In the genomic region with DNA sequence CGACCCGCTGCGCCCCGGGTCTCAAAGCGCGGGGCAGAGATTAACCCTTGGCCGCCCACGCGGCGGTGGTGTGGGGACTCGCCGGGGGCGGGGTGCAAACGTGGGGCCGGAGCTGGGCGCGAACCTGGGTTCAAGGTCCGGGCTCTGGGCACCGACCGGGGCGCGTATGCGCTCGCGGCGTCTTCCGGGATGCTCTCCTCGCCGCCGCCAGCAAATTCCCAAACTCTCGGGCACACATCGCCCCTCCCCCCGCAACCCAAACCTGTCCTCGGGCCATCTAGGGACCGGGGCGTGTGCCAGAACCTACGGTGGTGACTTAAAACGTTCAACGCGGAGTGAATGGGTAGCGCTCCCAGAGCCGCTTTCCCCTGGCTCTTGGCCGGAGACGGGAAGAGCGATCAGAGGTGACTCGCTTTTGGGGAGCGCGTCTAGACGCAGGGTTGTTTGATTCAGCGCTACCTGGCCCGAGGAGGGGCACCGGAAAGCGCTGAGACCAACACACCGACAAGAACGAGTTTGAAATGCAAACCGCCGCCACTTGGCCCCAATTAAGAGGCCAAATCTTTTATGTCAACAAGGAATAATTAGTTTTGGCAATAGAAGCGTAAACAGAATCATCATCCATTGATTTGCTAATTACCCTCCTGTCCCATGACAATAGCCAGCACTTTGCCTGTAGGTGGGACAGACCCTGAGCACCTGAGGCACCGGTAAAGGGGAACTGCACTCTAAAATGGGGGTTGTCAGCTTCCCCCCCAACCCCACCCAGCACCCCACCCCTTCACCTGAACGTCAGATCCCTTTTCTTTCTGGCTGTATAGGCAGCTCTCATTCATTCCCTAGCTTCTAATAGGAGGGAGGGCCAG, we compare ENCODE assay signal across 8 cellular contexts. TPM values are rescaled to one million over a fixed set of nuclear protein-coding genes. Genes with fewer than 3 reads are reported as not detected.
DNase-seq lines count a peak whose midpoint lies in the region; ATAC-seq, FAIRE-seq and TF ChIP-seq lines count a peak whose summit lies in the region.

No MANE protein-coding gene starts in this region.

- TF ChIP-seq CTCF in D721Med (IDR thresholded peaks at IDR 0.05; ENCODE audit: insufficient read depth, missing control alignments) (no peak), fibroblast of villous mesenchyme (IDR thresholded peaks at IDR 0.05; ENCODE audit: insufficient read depth, low read depth, low read length) (no peak), ovary (IDR thresholded peaks at IDR 0.05) (no peak)

- H3K4me1 ChIP-seq in HUES64 (ENCODE audit: insufficient read depth, low read length), result peaks cover 24% of the 10 kb centered on the region
- H3K4me1 ChIP-seq in ovary (ENCODE audit: insufficient read depth), result peaks cover 8% of the 10 kb centered on the region

- H3K27me3 ChIP-seq in HUES64 (ENCODE audit: insufficient read depth, low read length) (peaks cover 77% of the 10 kb centered on the region), ovary (no peaks in the 10 kb centered on the region)

- H3K36me3 ChIP-seq in HUES64 (ENCODE audit: insufficient read depth, low read length) (no peaks in the 10 kb centered on the region), ovary (no peaks in the 10 kb centered on the region)

- DNase-seq in D721Med (ENCODE audit: insufficient read length, low spot score) (peak; percentile 24), fibroblast of villous mesenchyme (ENCODE audit: low read depth) (no peak), ovary (peak in 2 of 5 donors; percentile 40 to 52), NCI-H2107 treated with DMSO at 0.1 percent for 48 hours (lab: John Stamatoyannopoulos, UW; ENCODE audit: unreplicated experiment) (no peak)
- DNase-seq in activated CD4-positive, alpha-beta T cell treated with anti-CD3 and anti-CD28 coated beads, Interleukin-2, amount 50 U/mL, for 48 hours, result peak; percentile 27 to 38

- no peak for FAIRE-seq in D721Med (lab: Jason Lieb, UNC)

- no peak for ATAC-seq in HG03095 (IDR thresholded peaks at IDR 0.05; ENCODE audit: unreplicated experiment)
- ATAC-seq in GM19035 (IDR thresholded peaks at IDR 0.05; ENCODE audit: unreplicated experiment), result no peak

- peak overlapping the region; percentile 54 for H3K9ac ChIP-seq in HUES64 (ENCODE audit: low read depth, low read length)

- intact Hi-C loops in ovary (cut with DNase I), result no loop called here

- H3K9me3 ChIP-seq in HUES64 (ENCODE audit: insufficient read depth, low read depth, low read length) (no peaks in the 10 kb centered on the region), ovary (no peaks in the 10 kb centered on the region)

- peak overlapping the region; percentile 42 for H3K4me3 ChIP-seq in HUES64 (ENCODE audit: low read length)
- peak overlapping the region; percentile 63 for H3K4me3 ChIP-seq in fibroblast of villous mesenchyme (ENCODE audit: low read depth, low read length)
- peak overlapping the region; percentile 41 for H3K4me3 ChIP-seq in ovary

- no peak for TF ChIP-seq EP300 in ovary (IDR thresholded peaks at IDR 0.05)

- under 1% methylated on average over 60 of the region's 60 CpGs for WGBS in HUES64
- 8 to 15% (median 9%) methylated on average over 43 to 60 of the region's 60 CpGs for WGBS in ovary, 3 donors

- peak overlapping the region; percentile 99 for H3K27ac ChIP-seq in HUES64 (ENCODE audit: low read depth, low read length)
- no peak overlapping the region for H3K27ac ChIP-seq in ovary

- no peak for TF ChIP-seq POLR2A in ovary (IDR thresholded peaks at IDR 0.05)

RNA-seq across cellular contexts. Expression of gene WNT3, which starts 46.2 kb away (rescaled TPM):
- polyA plus RNA-seq in HUES64 (2013, experiment 1 of 2), result 9.7 TPM
- 10.8 TPM for polyA plus RNA-seq in HUES64 (2013, experiment 2 of 2)
- 0.97 and 2.2 TPM in 2 replicates for total RNA-seq in fibroblast of villous mesenchyme
- total RNA-seq in ovary, result under 1 TPM in 6 of 7 donors, not detected in 1; 0.23 to 0.87 (median 0.54) TPM
- polyA plus RNA-seq in ovary, result 1 to 10 TPM in 1 of 2 donors, under 1 TPM in 1; 0.52 to 1.7 TPM

Comparison
In these comparisons a context has a peak if more than half of its experiments do, and no peak if none do; other contexts are left out.
1. DNase-seq: peak in D721Med (single experiment) and activated CD4-positive, alpha-beta T cell treated with anti-CD3 and anti-CD28 coated beads, Interleukin-2, amount 50 U/mL, for 48 hours (2 of 2); none in fibroblast of villous mesenchyme (single experiment) and NCI-H2107 treated with DMSO at 0.1 percent for 48 hours (single experiment).
2. Peak in every context shown above with its lines, with median percentiles within 50 percentile points of each other: H3K4me3 ChIP-seq.